21 cellular contexts compared by ENCODE assay signal in genomic region chr1:170095976-170096725, GRCh38. TPM values are rescaled to one million over a fixed set of nuclear protein-coding genes. Genes with fewer than 3 reads are reported as not detected.
DNase-seq lines count a peak whose midpoint lies in the region; ATAC-seq, FAIRE-seq and TF ChIP-seq lines count a peak whose summit lies in the region.
"Had no signal": no experiment of that assay in that cellular context is flagged by ENCODE, and none has a peak within 500 bp of the region (broad histone marks: within the 10 kb centered on the region; RNA-seq: fewer than 3 reads in every experiment).

No MANE protein-coding gene starts in this region.

- H2BK5ac ChIP-seq in neuronal stem cell (ENCODE audit: low read length) = no peak overlapping the region

- no peaks in the 10 kb centered on the region for H3K36me3 Mint-ChIP-seq in endodermal cell (ENCODE audit: low read depth)
- H3K36me3 Mint-ChIP-seq: IgD-negative memory B cell had no signal

- H3K4me1 Mint-ChIP-seq in endodermal cell = peaks cover 17% of the 10 kb centered on the region

- no peak overlapping the region for H3K9ac ChIP-seq in endodermal cell (ENCODE audit: extremely low read depth, low read length, poor library complexity, severe bottlenecking)
- no peak overlapping the region for H3K9ac ChIP-seq in neuronal stem cell (ENCODE audit: low read depth, low read length, poor library complexity)

- H2BK15ac ChIP-seq in neuronal stem cell (ENCODE audit: low read length) = no peak overlapping the region

- peaks cover 10% of the 10 kb centered on the region for H3K9me3 Mint-ChIP-seq in endodermal cell

- H3K4me3 Mint-ChIP-seq in endodermal cell = peak overlapping the region; percentile 4
- H3K4me3 Mint-ChIP-seq: IgD-negative memory B cell had no signal

- peak; percentile 98 for FAIRE-seq in D721Med (lab: Jason Lieb, UNC)
- FAIRE-seq: A549, GM12892, HTR-8/SVneo had no signal

- no peak overlapping the region for H2AK5ac ChIP-seq in neuronal stem cell (ENCODE audit: low read depth, low read length)

- no peaks in the 10 kb centered on the region for H3K27me3 ChIP-seq in endodermal cell (ENCODE audit: control insufficient read depth, insufficient read depth, low read length, poor library complexity, severe bottlenecking)
- H3K27me3 ChIP-seq in neuronal stem cell (ENCODE audit: control insufficient read depth in 3 of 3, insufficient read depth in 3 of 3, low read depth in 1 of 3, low read length in 3 of 3) = no peaks in the 10 kb centered on the region

- H3K4me3 ChIP-seq in endodermal cell (ENCODE audit: low read length) (peak overlapping the region; percentile 61), neuronal stem cell (ENCODE audit: low read length in 2 of 2) (no peak overlapping the region)
- H3K4me3 ChIP-seq: A549, PC-9 had no signal

- no peak overlapping the region for H3K4me2 ChIP-seq in neuronal stem cell (ENCODE audit: insufficient read depth, low read length, poor library complexity, severe bottlenecking)

- H3K9me3 ChIP-seq in endodermal cell (ENCODE audit: control insufficient read depth, low read length) (no peaks in the 10 kb centered on the region), neuronal stem cell (replicated peaks in 1 of 2; ENCODE audit: control insufficient read depth in 2 of 2, insufficient read depth in 1 of 2, low read depth in 1 of 2, low read length in 2 of 2) (no peaks in the 10 kb centered on the region)
- H3K9me3 ChIP-seq: A549 had no signal

- no peaks in the 10 kb centered on the region for H3K79me1 ChIP-seq in neuronal stem cell (ENCODE audit: low read depth, low read length)

- intact Hi-C loops in head of caudate nucleus (cut with DNase I) = no loop called here

- H4K8ac ChIP-seq in neuronal stem cell (ENCODE audit: low read depth, low read length) = no peak overlapping the region

- H3K4ac ChIP-seq in neuronal stem cell (ENCODE audit: low read length) = no peak overlapping the region

- no peak overlapping the region for H4K91ac ChIP-seq in neuronal stem cell (ENCODE audit: low read depth, low read length, poor library complexity)

- H3K23ac ChIP-seq in neuronal stem cell (ENCODE audit: low read depth, low read length, poor library complexity) = no peak overlapping the region

- no peak overlapping the region for H3K27ac Mint-ChIP-seq in endodermal cell
- H3K27ac Mint-ChIP-seq: IgD-negative memory B cell had no signal

- H3K27me3 Mint-ChIP-seq in endodermal cell (ENCODE audit: insufficient read depth) = no peaks in the 10 kb centered on the region

- no peak overlapping the region for H3K14ac ChIP-seq in neuronal stem cell (ENCODE audit: low read length)

- peak overlapping the region; percentile 25 for H2AFZ ChIP-seq in neuronal stem cell (ENCODE audit: low read length)
- H2AFZ ChIP-seq: PC-9 had no signal

- no peak overlapping the region for H3K18ac ChIP-seq in neuronal stem cell (ENCODE audit: low read length)

- peaks cover 6% of the 10 kb centered on the region for H3K4me1 ChIP-seq in endodermal cell (ENCODE audit: control insufficient read depth, insufficient read depth, low read length)
- peaks cover 0 to 19% of the 10 kb centered on the region in 2 donors for H3K4me1 ChIP-seq in neuronal stem cell (ENCODE audit: control insufficient read depth in 2 of 2, insufficient read depth in 1 of 2, low read depth in 1 of 2, low read length in 2 of 2)
- H3K4me1 ChIP-seq: A549 had no signal

- H2BK120ac ChIP-seq in neuronal stem cell (ENCODE audit: low read depth, low read length) = no peak overlapping the region

- DNase-seq in D721Med (ENCODE audit: insufficient read length, low spot score) (no peak), NCI-H69 (lab: John Stamatoyannopoulos, UW) (peak; percentile 13), endodermal cell (no peak), neuronal stem cell (ENCODE audit: low spot score) (no peak), head of caudate nucleus (no peak)
- no peak for DNase-seq in stimulated activated CD4-positive, alpha-beta T cell treated with anti-CD3 and anti-CD28 coated beads, Interleukin-2, amount 100 ng/mL, for 48 hours
- DNase-seq: DMS153, H7, NCI-H1105 treated with DMSO at 0.1 percent for 48 hours, NCI-H187, NCI-H226, NCI-H774, PC-9 had no signal

- ATAC-seq in GM19452 (IDR thresholded peaks at IDR 0.05; ENCODE audit: unreplicated experiment) = no peak
- ATAC-seq: A549 had no signal

- no peak overlapping the region for H2BK12ac ChIP-seq in neuronal stem cell (ENCODE audit: low read length)

- no peak for TF ChIP-seq CTCF in D721Med (IDR thresholded peaks at IDR 0.05; ENCODE audit: insufficient read depth, missing control alignments)
- TF ChIP-seq CTCF in endodermal cell (conservative IDR thresholded peaks at IDR 0.05) = no peak

- no peaks in the 10 kb centered on the region for H3K36me3 ChIP-seq in endodermal cell (ENCODE audit: control insufficient read depth, insufficient read depth, low read length)
- H3K36me3 ChIP-seq in neuronal stem cell (replicated peaks in 1 of 2; ENCODE audit: control insufficient read depth in 2 of 2, insufficient read depth in 2 of 2, low read length in 2 of 2) = no peaks in the 10 kb centered on the region

- no peak overlapping the region for H3K27ac ChIP-seq in endodermal cell (ENCODE audit: low read depth, low read length)
- no peak overlapping the region for H3K27ac ChIP-seq in neuronal stem cell (replicated peaks; ENCODE audit: low read length)
- H3K27ac ChIP-seq: A549, C4-2B, HL-60, PC-9 had no signal

RNA-seq across cellular contexts. Expression of gene KIFAP3, which starts 21.7 kb away (rescaled TPM):
- total RNA-seq in endodermal cell = 10 to 100 TPM in 1 of 2 donors, 1 to 10 TPM in 1; 8.9 to 14.5 TPM
- 24.2 TPM for polyA plus RNA-seq in endodermal cell (2013, experiment 1 of 2)
- 25.8 TPM for polyA plus RNA-seq in endodermal cell (2013, experiment 2 of 2)
- polyA plus RNA-seq in neuronal stem cell (2013, experiment 1 of 2) = 7.2 TPM
- polyA plus RNA-seq in neuronal stem cell (2013, experiment 2 of 2) = 7.7 TPM

RNA-seq across cellular contexts. Expression of gene NTMT2, which starts 49.6 kb away (rescaled TPM):
- total RNA-seq in endodermal cell = 1 to 10 TPM in 1 of 2 donors, not detected in 1; 1.2 TPM
- 0.50 TPM for polyA plus RNA-seq in endodermal cell (2013, experiment 1 of 2)
- polyA plus RNA-seq in endodermal cell (2013, experiment 2 of 2) = 0.46 TPM
- polyA plus RNA-seq in neuronal stem cell (2013, experiment 1 of 2) = 0.15 TPM
- 0.06 TPM for polyA plus RNA-seq in neuronal stem cell (2013, experiment 2 of 2)
- total RNA-seq: LHCN-M2, PC-9 had no signal
- polyA plus RNA-seq: A549, IgD-negative memory B cell had no signal
